In the genomic region with DNA sequence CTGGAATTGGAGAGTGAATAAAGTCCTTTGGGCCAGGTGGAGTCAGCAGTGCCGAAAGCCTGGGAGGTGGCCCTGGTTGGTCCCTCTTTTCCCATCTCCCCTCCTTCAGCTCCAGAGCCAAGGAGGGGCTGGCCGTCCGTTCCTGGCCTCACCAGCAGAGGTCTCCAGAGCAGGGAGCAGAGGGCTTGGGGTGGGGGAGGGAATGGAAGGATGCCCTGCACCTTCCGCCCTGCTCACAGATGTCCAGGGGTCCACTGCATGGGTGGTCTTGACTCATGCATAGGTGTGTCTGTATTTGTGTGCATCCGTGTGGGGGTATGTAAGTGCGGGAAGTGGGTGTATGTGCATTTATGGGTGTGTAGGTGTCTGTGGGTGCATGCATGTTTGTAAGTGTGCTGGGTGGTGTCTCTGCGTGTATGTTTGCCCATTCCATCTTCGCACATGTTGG, we compare ENCODE assay signal across 8 cellular contexts.
DNase-seq lines count a peak whose midpoint lies in the region; ATAC-seq and TF ChIP-seq lines count a peak whose summit lies in the region.

No MANE protein-coding gene starts in this region.

- no peaks in the 10 kb centered on the region for H3K36me3 ChIP-seq in tibial artery

- H3K9me3 ChIP-seq in tibial artery: peaks cover 0 to 5% (median 0%) of the 10 kb centered on the region in 3 donors

- TF ChIP-seq CTCF in epithelial cell of esophagus (IDR thresholded peaks at IDR 0.05; ENCODE audit: insufficient read depth, low read depth, low read length, missing control alignments) (peak; percentile 66), tibial artery (IDR thresholded peaks at IDR 0.05) (peak; percentile 79 to 84)

- H3K27ac ChIP-seq in tibial artery: no peak overlapping the region

- peaks cover 0 to 14% (median 4%) of the 10 kb centered on the region in 4 donors for H3K4me1 ChIP-seq in tibial artery

- H3K4me3 ChIP-seq in epithelial cell of esophagus (ENCODE audit: low read length): no peak overlapping the region
- H3K4me3 ChIP-seq in tibial artery: no peak overlapping the region

- TF ChIP-seq RAD21 in Ishikawa (IDR thresholded peaks at IDR 0.05; ENCODE audit: low read depth): peak; percentile 98

- no peak for TF ChIP-seq EP300 in Ishikawa (IDR thresholded peaks at IDR 0.05; ENCODE audit: borderline replicate concordance)

- no peaks in the 10 kb centered on the region for H3K27me3 ChIP-seq in tibial artery

- ATAC-seq in HG03139 (IDR thresholded peaks at IDR 0.05; ENCODE audit: unreplicated experiment) (no peak), GM18909 (IDR thresholded peaks at IDR 0.05; ENCODE audit: poor library complexity, unreplicated experiment) (no peak)

- DNase-seq in Daoy (ENCODE audit: low read depth) (peak; percentile 79), epithelial cell of esophagus (ENCODE audit: low read depth) (peak; percentile 53), mucosa of gallbladder (ENCODE audit: low spot score) (peak; percentile 53), tibial artery (peak; percentile 48 to 77)
- DNase-seq in activated CD4-positive, alpha-beta T cell treated with anti-CD3 and anti-CD28 coated beads, Interleukin-2, amount 50 U/mL, for 4 hours: peak; percentile 21 to 22

- intact Hi-C loops in tibial artery (cut with DNase I; ENCODE audit: low total_unique reads): loop anchor here (5.0 to 10.0 kb wide), 2 partner anchors 50 to 203 kb away; a partner anchor contains a TSS

TF ChIP-seq in Ishikawa, 13 proteins besides CTCF, POLR2A, EP300 and RAD21:
- TF ChIP-seq, protein P1, sequence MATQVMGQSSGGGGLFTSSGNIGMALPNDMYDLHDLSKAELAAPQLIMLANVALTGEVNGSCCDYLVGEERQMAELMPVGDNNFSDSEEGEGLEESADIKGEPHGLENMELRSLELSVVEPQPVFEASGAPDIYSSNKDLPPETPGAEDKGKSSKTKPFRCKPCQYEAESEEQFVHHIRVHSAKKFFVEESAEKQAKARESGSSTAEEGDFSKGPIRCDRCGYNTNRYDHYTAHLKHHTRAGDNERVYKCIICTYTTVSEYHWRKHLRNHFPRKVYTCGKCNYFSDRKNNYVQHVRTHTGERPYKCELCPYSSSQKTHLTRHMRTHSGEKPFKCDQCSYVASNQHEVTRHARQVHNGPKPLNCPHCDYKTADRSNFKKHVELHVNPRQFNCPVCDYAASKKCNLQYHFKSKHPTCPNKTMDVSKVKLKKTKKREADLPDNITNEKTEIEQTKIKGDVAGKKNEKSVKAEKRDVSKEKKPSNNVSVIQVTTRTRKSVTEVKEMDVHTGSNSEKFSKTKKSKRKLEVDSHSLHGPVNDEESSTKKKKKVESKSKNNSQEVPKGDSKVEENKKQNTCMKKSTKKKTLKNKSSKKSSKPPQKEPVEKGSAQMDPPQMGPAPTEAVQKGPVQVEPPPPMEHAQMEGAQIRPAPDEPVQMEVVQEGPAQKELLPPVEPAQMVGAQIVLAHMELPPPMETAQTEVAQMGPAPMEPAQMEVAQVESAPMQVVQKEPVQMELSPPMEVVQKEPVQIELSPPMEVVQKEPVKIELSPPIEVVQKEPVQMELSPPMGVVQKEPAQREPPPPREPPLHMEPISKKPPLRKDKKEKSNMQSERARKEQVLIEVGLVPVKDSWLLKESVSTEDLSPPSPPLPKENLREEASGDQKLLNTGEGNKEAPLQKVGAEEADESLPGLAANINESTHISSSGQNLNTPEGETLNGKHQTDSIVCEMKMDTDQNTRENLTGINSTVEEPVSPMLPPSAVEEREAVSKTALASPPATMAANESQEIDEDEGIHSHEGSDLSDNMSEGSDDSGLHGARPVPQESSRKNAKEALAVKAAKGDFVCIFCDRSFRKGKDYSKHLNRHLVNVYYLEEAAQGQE (IDR thresholded peaks at IDR 0.05; ENCODE audit: low read depth): no peak
- TF ChIP-seq EGR1 (IDR thresholded peaks at IDR 0.05) (no peak), CREB1 (IDR thresholded peaks at IDR 0.05; ENCODE audit: low read depth) (no peak), CEBPB (IDR thresholded peaks at IDR 0.05) (no peak), NFIC (IDR thresholded peaks at IDR 0.05) (no peak), TEAD4 (IDR thresholded peaks at IDR 0.05) (no peak), YY1 (IDR thresholded peaks at IDR 0.05; ENCODE audit: low read depth) (0 out of 2 replicates have a peak, but pooled peaks have one; percentile 25)
- TF ChIP-seq, protein P2, sequence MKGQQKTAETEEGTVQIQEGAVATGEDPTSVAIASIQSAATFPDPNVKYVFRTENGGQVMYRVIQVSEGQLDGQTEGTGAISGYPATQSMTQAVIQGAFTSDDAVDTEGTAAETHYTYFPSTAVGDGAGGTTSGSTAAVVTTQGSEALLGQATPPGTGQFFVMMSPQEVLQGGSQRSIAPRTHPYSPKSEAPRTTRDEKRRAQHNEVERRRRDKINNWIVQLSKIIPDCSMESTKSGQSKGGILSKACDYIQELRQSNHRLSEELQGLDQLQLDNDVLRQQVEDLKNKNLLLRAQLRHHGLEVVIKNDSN (IDR thresholded peaks at IDR 0.05): no peak

Comparison
In these comparisons a context has a peak if more than half of its experiments do, and no peak if none do; other contexts are left out.
1. DNase-seq: peak in every context shown above with its lines; median percentile 79 in Daoy; 62 in tibial artery; 53 in epithelial cell of esophagus; 53 in mucosa of gallbladder; 22 in activated CD4-positive, alpha-beta T cell treated with anti-CD3 and anti-CD28 coated beads, Interleukin-2, amount 50 U/mL, for 4 hours.